Comparison of ENCODE assay signal across 1 cellular context in genomic region chr3:194194051-194194756, GRCh38.
A peak's percentile ranks its signal among the peaks of the same experiment; 100 is the strongest.
TF ChIP-seq lines count a peak whose summit lies in the region.

No MANE protein-coding gene starts in this region.

TF ChIP-seq in K562, 482 proteins besides CTCF, POLR2A, EP300 and RAD21 (continued from another document and continues in another):
- TF ChIP-seq MGA (IDR thresholded peaks at IDR 0.05) (peak; percentile 93), SMARCB1 (IDR thresholded peaks at IDR 0.05; ENCODE audit: insufficient read length, low read depth) (no peak), RBM14 (IDR thresholded peaks at IDR 0.05; ENCODE audit: borderline replicate concordance, insufficient read depth, low read depth, low read length) (no peak), FOSL1 (tag; conservative IDR thresholded peaks at IDR 0.05) (no peak), STAG1 (CRISPR knock-in tag; IDR thresholded peaks at IDR 0.05; ENCODE audit: borderline replicate concordance) (no peak), CBX2 (IDR thresholded peaks at IDR 0.05; ENCODE audit: insufficient read depth, low read length, poor library complexity, severe bottlenecking) (no peak), CHD7 (IDR thresholded peaks at IDR 0.05; ENCODE audit: low read depth, low read length) (no peak), NR2C2 (CRISPR knock-in tag; IDR thresholded peaks at IDR 0.05) (no peak), NR2C2 (tag; IDR thresholded peaks at IDR 0.05) (0 out of 2 replicates have a peak, but pooled peaks have one; percentile 14), CREB3 (tag; conservative IDR thresholded peaks at IDR 0.05; ENCODE audit: low read depth) (no peak), NBN (IDR thresholded peaks at IDR 0.05; ENCODE audit: low read depth) (0 out of 2 replicates have a peak, but pooled peaks have one; percentile 36), FOXO4 (CRISPR knock-in tag; IDR thresholded peaks at IDR 0.05) (no peak), BRD9 (IDR thresholded peaks at IDR 0.05; ENCODE audit: low read depth, partially characterized antibody) (peak; percentile 34), CC2D1A (IDR thresholded peaks at IDR 0.05) (0 out of 2 replicates have a peak, but pooled peaks have one; percentile 20)
- TF ChIP-seq, protein P1, sequence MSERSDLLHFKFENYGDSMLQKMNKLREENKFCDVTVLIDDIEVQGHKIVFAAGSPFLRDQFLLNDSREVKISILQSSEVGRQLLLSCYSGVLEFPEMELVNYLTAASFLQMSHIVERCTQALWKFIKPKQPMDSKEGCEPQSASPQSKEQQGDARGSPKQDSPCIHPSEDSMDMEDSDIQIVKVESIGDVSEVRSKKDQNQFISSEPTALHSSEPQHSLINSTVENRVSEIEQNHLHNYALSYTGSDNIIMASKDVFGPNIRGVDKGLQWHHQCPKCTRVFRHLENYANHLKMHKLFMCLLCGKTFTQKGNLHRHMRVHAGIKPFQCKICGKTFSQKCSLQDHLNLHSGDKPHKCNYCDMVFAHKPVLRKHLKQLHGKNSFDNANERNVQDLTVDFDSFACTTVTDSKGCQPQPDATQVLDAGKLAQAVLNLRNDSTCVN (CRISPR knock-in tag; IDR thresholded peaks at IDR 0.05), result peak; percentile 78; the same call in 1 of the 2 replicates
- TF ChIP-seq, protein P2, sequence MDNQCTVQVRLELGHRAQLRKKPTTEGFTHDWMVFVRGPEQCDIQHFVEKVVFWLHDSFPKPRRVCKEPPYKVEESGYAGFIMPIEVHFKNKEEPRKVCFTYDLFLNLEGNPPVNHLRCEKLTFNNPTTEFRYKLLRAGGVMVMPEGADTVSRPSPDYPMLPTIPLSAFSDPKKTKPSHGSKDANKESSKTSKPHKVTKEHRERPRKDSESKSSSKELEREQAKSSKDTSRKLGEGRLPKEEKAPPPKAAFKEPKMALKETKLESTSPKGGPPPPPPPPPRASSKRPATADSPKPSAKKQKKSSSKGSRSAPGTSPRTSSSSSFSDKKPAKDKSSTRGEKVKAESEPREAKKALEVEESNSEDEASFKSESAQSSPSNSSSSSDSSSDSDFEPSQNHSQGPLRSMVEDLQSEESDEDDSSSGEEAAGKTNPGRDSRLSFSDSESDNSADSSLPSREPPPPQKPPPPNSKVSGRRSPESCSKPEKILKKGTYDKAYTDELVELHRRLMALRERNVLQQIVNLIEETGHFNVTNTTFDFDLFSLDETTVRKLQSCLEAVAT (IDR thresholded peaks at IDR 0.05), result peak in 1 of 2 experiments; percentile 47; a peak in 1 of 4 replicates
- TF ChIP-seq, protein P3, sequence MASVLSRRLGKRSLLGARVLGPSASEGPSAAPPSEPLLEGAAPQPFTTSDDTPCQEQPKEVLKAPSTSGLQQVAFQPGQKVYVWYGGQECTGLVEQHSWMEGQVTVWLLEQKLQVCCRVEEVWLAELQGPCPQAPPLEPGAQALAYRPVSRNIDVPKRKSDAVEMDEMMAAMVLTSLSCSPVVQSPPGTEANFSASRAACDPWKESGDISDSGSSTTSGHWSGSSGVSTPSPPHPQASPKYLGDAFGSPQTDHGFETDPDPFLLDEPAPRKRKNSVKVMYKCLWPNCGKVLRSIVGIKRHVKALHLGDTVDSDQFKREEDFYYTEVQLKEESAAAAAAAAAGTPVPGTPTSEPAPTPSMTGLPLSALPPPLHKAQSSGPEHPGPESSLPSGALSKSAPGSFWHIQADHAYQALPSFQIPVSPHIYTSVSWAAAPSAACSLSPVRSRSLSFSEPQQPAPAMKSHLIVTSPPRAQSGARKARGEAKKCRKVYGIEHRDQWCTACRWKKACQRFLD (CRISPR knock-in tag; IDR thresholded peaks at IDR 0.05), result peak; percentile 60; the same call in 1 of the 2 replicates
